ENCODE assay signal across 9 cellular contexts in the genomic region with DNA sequence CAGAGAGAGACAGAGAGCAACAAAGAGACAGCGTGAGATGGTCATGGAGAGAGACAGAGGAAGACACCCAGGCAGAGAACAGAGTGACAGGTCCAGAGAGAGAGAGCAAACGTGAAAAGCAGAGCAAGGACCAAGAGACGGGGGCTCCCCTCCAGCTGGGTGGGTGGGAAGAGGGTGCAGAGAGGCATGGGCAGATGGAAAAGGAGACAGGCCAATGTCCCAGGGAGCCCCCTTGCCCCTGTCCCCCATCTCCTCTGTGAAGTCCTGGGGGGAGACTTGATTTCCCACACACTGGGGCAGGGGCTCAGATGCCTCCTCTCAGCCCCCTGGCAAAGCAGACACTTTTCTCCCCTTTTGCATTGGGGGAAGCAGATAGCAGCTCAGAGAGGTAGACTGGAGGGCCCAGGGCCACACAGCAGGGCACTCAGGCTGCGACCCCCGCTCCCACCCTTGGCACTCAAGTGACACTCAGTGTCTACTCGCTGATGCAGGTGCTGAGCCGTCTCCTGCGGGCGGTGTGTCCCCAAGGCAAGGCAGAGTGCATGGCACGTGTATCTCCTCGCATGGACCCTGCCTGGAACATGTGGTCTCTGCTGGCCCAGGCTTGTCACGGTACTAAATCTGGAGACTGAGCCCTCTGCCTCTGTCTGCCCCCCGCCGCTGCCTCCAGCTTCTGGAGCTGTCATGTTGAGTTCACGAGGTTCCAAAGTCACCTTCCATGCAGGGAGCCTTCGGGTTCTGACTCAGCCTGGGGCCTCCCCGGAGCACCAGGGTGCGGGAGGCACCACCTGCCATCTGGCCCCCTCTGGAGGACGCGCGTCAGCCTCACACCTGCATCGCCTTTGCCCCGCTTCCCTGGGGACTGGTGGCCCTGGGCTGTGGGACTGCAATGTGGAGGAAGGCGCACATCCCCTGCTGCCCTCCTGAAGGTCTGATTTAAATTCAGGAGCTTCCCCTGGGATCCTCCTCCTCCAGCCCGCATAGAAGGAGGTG.
DNase-seq lines count a peak whose midpoint lies in the region; ATAC-seq and TF ChIP-seq lines count a peak whose summit lies in the region.
"Had no signal": no experiment of that assay in that cellular context is flagged by ENCODE, and none has a peak within 500 bp of the region (broad histone marks: within the 10 kb centered on the region; RNA-seq: fewer than 3 reads in every experiment).

No MANE protein-coding gene starts in this region.

- no peaks in the 10 kb centered on the region for H3K27me3 ChIP-seq in osteoblast (ENCODE audit: insufficient read depth, low read length)

- no peaks in the 10 kb centered on the region for H3K36me3 ChIP-seq in osteoblast (ENCODE audit: insufficient read depth, low read length)

- ATAC-seq in GM21786 (IDR thresholded peaks at IDR 0.05; ENCODE audit: unreplicated experiment) = no peak

- H3K4me3 ChIP-seq in HFF-Myc (replicated peaks; ENCODE audit: low read depth, low read length) (no peak overlapping the region), osteoblast (ENCODE audit: insufficient read depth, low read length) (no peak overlapping the region)

- H4K20me1 ChIP-seq in osteoblast (ENCODE audit: insufficient read depth, low read length) = no peaks in the 10 kb centered on the region

- no peak overlapping the region for H2AFZ ChIP-seq in osteoblast (ENCODE audit: low read length)

- DNase-seq in ELF-1 (ENCODE audit: low read depth, low spot score) = peak; percentile 60
- no peak for DNase-seq in HFF-Myc (ENCODE audit: extremely low read depth, low read depth)
- DNase-seq in brain pericyte (ENCODE audit: low read depth, low spot score) = peak; percentile 66
- peak; percentile 79 for DNase-seq in osteoblast (ENCODE audit: insufficient read length, low spot score, missing footprints)
- no peak for DNase-seq in glomerular visceral epithelial cell (ENCODE audit: extremely low spot score)
- DNase-seq in hypothalamus (lab: John Stamatoyannopoulos, UW) = no peak
- DNase-seq in NCI-H1930 (lab: John Stamatoyannopoulos, UW) = no peak
- DNase-seq: hippocampal formation had no signal

- peak; percentile 12 for TF ChIP-seq CTCF in HFF-Myc (IDR thresholded peaks at IDR 0.05; ENCODE audit: low read depth, low read length, missing control alignments)
- TF ChIP-seq CTCF in osteoblast (IDR thresholded peaks at IDR 0.05; ENCODE audit: extremely low read depth, low read depth, low read length) = no peak

- peaks cover 18% of the 10 kb centered on the region for H3K79me2 ChIP-seq in osteoblast (ENCODE audit: insufficient read depth, low read length)

- H3K27ac ChIP-seq in osteoblast (ENCODE audit: low read depth, low read length) = peak overlapping the region; percentile 71

- H3K9me3 ChIP-seq in osteoblast (ENCODE audit: low read depth, low read length) = no peaks in the 10 kb centered on the region

- H3K4me1 ChIP-seq in osteoblast (ENCODE audit: insufficient read depth, low read length) = peaks cover 24% of the 10 kb centered on the region

- no peak overlapping the region for H3K4me2 ChIP-seq in osteoblast (ENCODE audit: insufficient read depth, low read length)

Comparison
In these comparisons a context has a peak if more than half of its experiments do, and no peak if none do; other contexts are left out.
1. DNase-seq: peak in ELF-1 (single experiment), brain pericyte (single experiment) and osteoblast (single experiment); none in HFF-Myc (single experiment), glomerular visceral epithelial cell (single experiment), hypothalamus (0 of 51) and NCI-H1930 (0 of 2).